ENCODE assay signal across 7 cellular contexts in genomic region chr19:58572026-58572817, GRCh38. TPM values are rescaled to one million over a fixed set of nuclear protein-coding genes. Genes with fewer than 3 reads are reported as not detected.
DNase-seq lines count a peak whose midpoint lies in the region; ATAC-seq and TF ChIP-seq lines count a peak whose summit lies in the region.

No MANE protein-coding gene starts in this region.

- peaks cover 4% of the 10 kb centered on the region; the same call in 1 of the 2 replicates for H3K4me1 ChIP-seq in iPS-20b (ENCODE audit: insufficient read depth, low read length)

- H3K4me3 ChIP-seq in HFF-Myc (replicated peaks; ENCODE audit: low read depth, low read length) (peak overlapping the region; percentile 66), iPS-20b (ENCODE audit: low read length) (peak overlapping the region; percentile 89)

- H3K9me3 Mint-ChIP-seq in activated T-helper 2 cell treated with anti-CD3 and anti-CD28 coated beads, Interferon-gamma antibody, Interleukin-2, Interleukin-4, amounts not matched to agents 10 μg/mL and 5 μg/mL and 100 μg/mL, durations not matched to agents 14 hours and 24 hours and 36 hours: no peaks in the 10 kb centered on the region
- peaks cover 3% of the 10 kb centered on the region for H3K9me3 Mint-ChIP-seq in stimulated activated memory B cell treated with anti-CD40 and anti-IgM and Interleukin-4, amounts not matched to agents 10 μg/mL and 1 μg/mL and 100 μg/mL, for 72 hours

- peak overlapping the region; percentile 95 for H3K4me3 Mint-ChIP-seq in activated T-helper 2 cell treated with anti-CD3 and anti-CD28 coated beads, Interferon-gamma antibody, Interleukin-2, Interleukin-4, amounts not matched to agents 10 μg/mL and 5 μg/mL and 100 μg/mL, durations not matched to agents 14 hours and 24 hours and 36 hours (ENCODE audit: low read depth)
- peak overlapping the region; percentile 91 for H3K4me3 Mint-ChIP-seq in stimulated activated memory B cell treated with anti-CD40 and anti-IgM and Interleukin-4, amounts not matched to agents 10 μg/mL and 1 μg/mL and 100 μg/mL, for 72 hours

- H3K36me3 Mint-ChIP-seq in activated T-helper 2 cell treated with anti-CD3 and anti-CD28 coated beads, Interferon-gamma antibody, Interleukin-2, Interleukin-4, amounts not matched to agents 10 μg/mL and 5 μg/mL and 100 μg/mL, durations not matched to agents 14 hours and 24 hours and 36 hours (ENCODE audit: low read depth): peaks cover 22% of the 10 kb centered on the region
- H3K36me3 Mint-ChIP-seq in stimulated activated memory B cell treated with anti-CD40 and anti-IgM and Interleukin-4, amounts not matched to agents 10 μg/mL and 1 μg/mL and 100 μg/mL, for 72 hours: peaks cover 32% of the 10 kb centered on the region

- H3K27me3 ChIP-seq in iPS-20b (ENCODE audit: insufficient read depth, low read length): no peaks in the 10 kb centered on the region

- DNase-seq in HFF-Myc (ENCODE audit: extremely low read depth, low read depth) (no peak), KG1 (lab: John Stamatoyannopoulos, UW) (no peak)
- no peak for DNase-seq in activated T-helper 2 cell treated with anti-CD3 and anti-CD28 coated beads, Interferon-gamma antibody, Interleukin-2, Interleukin-4, amounts not matched to agents 10 μg/mL and 5 μg/mL and 100 μg/mL, durations not matched to agents 14 hours and 24 hours and 36 hours (ENCODE audit: low spot score)
- DNase-seq in effector CD4-positive, alpha-beta T cell: no peak

- peak overlapping the region; percentile 78 for H3K27ac ChIP-seq in iPS-20b (ENCODE audit: low read length)

- H3K4me1 Mint-ChIP-seq in activated T-helper 2 cell treated with anti-CD3 and anti-CD28 coated beads, Interferon-gamma antibody, Interleukin-2, Interleukin-4, amounts not matched to agents 10 μg/mL and 5 μg/mL and 100 μg/mL, durations not matched to agents 14 hours and 24 hours and 36 hours (ENCODE audit: low read depth): peaks cover 20% of the 10 kb centered on the region
- peaks cover 46% of the 10 kb centered on the region for H3K4me1 Mint-ChIP-seq in stimulated activated memory B cell treated with anti-CD40 and anti-IgM and Interleukin-4, amounts not matched to agents 10 μg/mL and 1 μg/mL and 100 μg/mL, for 72 hours

- no peak for ATAC-seq in stimulated activated memory B cell treated with anti-CD40 and anti-IgM and Interleukin-4, amounts not matched to agents 10 μg/mL and 1 μg/mL and 100 μg/mL, for 72 hours
- ATAC-seq in HG03442 (IDR thresholded peaks at IDR 0.05; ENCODE audit: unreplicated experiment): no peak

- H3K9ac ChIP-seq in iPS-20b (ENCODE audit: low read depth, low read length): peak overlapping the region; percentile 94; the same call in 1 of the 2 replicates

- peak overlapping the region; percentile 100 for H3K27ac Mint-ChIP-seq in activated T-helper 2 cell treated with anti-CD3 and anti-CD28 coated beads, Interferon-gamma antibody, Interleukin-2, Interleukin-4, amounts not matched to agents 10 μg/mL and 5 μg/mL and 100 μg/mL, durations not matched to agents 14 hours and 24 hours and 36 hours
- peak overlapping the region; percentile 93 for H3K27ac Mint-ChIP-seq in stimulated activated memory B cell treated with anti-CD40 and anti-IgM and Interleukin-4, amounts not matched to agents 10 μg/mL and 1 μg/mL and 100 μg/mL, for 72 hours

- peaks cover 24% of the 10 kb centered on the region for H3K36me3 ChIP-seq in iPS-20b (ENCODE audit: insufficient read depth, low read depth, low read length)

- no peak for TF ChIP-seq CTCF in HFF-Myc (IDR thresholded peaks at IDR 0.05; ENCODE audit: low read depth, low read length, missing control alignments)

- H3K9me3 ChIP-seq in iPS-20b (ENCODE audit: insufficient read depth, low read depth, low read length): no peaks in the 10 kb centered on the region

- no peaks in the 10 kb centered on the region for H3K27me3 Mint-ChIP-seq in activated T-helper 2 cell treated with anti-CD3 and anti-CD28 coated beads, Interferon-gamma antibody, Interleukin-2, Interleukin-4, amounts not matched to agents 10 μg/mL and 5 μg/mL and 100 μg/mL, durations not matched to agents 14 hours and 24 hours and 36 hours (ENCODE audit: low read depth)
- no peaks in the 10 kb centered on the region for H3K27me3 Mint-ChIP-seq in stimulated activated memory B cell treated with anti-CD40 and anti-IgM and Interleukin-4, amounts not matched to agents 10 μg/mL and 1 μg/mL and 100 μg/mL, for 72 hours

- intact Hi-C loops in activated T-helper 2 cell treated with anti-CD3 and anti-CD28 coated beads, Interferon-gamma antibody, Interleukin-2, Interleukin-4, amounts not matched to agents 10 μg/mL and 5 μg/mL and 100 μg/mL, durations not matched to agents 14 hours and 24 hours and 36 hours (cut with micrococcal nuclease): loop anchor here (1.0 kb wide), 1 partner anchor 28 kb away; the partner anchor contains the start of gene TRIM28

RNA-seq across cellular contexts. Expression of gene MZF1, which starts 0.9 kb away (rescaled TPM):
- 18.8 and 19.0 TPM in 2 replicates for total RNA-seq in activated T-helper 2 cell treated with anti-CD3 and anti-CD28 coated beads, Interferon-gamma antibody, Interleukin-2, Interleukin-4, amounts not matched to agents 10 μg/mL and 5 μg/mL and 100 μg/mL, durations not matched to agents 14 hours and 24 hours and 36 hours

RNA-seq across cellular contexts. Expression of gene UBE2M, which starts 13.8 kb away (rescaled TPM):
- total RNA-seq in activated T-helper 2 cell treated with anti-CD3 and anti-CD28 coated beads, Interferon-gamma antibody, Interleukin-2, Interleukin-4, amounts not matched to agents 10 μg/mL and 5 μg/mL and 100 μg/mL, durations not matched to agents 14 hours and 24 hours and 36 hours: 133 and 142 TPM in 2 replicates

RNA-seq across cellular contexts. Expression of gene CHMP2A, which starts 17.3 kb away (rescaled TPM):
- 102 and 105 TPM in 2 replicates for total RNA-seq in activated T-helper 2 cell treated with anti-CD3 and anti-CD28 coated beads, Interferon-gamma antibody, Interleukin-2, Interleukin-4, amounts not matched to agents 10 μg/mL and 5 μg/mL and 100 μg/mL, durations not matched to agents 14 hours and 24 hours and 36 hours

RNA-seq across cellular contexts. Expression of gene TRIM28, which starts 28.4 kb away (rescaled TPM):
- total RNA-seq in activated T-helper 2 cell treated with anti-CD3 and anti-CD28 coated beads, Interferon-gamma antibody, Interleukin-2, Interleukin-4, amounts not matched to agents 10 μg/mL and 5 μg/mL and 100 μg/mL, durations not matched to agents 14 hours and 24 hours and 36 hours: 658 and 662 TPM in 2 replicates

RNA-seq across cellular contexts. Expression of gene ZBTB45, which starts 52.6 kb away (rescaled TPM):
- 16.6 and 17.7 TPM in 2 replicates for total RNA-seq in activated T-helper 2 cell treated with anti-CD3 and anti-CD28 coated beads, Interferon-gamma antibody, Interleukin-2, Interleukin-4, amounts not matched to agents 10 μg/mL and 5 μg/mL and 100 μg/mL, durations not matched to agents 14 hours and 24 hours and 36 hours
